In the genomic region with DNA sequence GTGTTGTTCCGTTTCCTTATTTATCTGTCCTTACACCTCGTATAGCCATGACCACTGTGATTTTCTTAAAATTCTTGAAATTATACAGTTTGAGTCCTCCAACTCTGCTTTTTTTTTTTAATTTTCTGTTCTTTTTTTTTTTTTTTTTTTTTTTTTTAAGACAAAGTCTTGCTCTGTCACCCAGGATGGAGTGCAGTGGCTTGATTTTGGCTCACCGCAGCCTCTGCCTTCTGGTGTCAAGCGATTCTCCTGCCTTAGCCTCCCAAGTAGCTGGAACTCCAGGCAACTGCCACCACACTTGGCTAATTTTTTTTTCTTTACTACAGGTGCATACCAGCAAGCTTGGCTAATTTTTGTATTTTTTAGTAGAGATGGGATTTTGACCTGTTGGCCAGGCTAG, we compare ENCODE assay signal across 8 cellular contexts.
"Had no signal": no experiment of that assay in that cellular context is flagged by ENCODE, and none has a peak within 500 bp of the region (broad histone marks: within the 10 kb centered on the region; RNA-seq: fewer than 3 reads in every experiment).

No MANE protein-coding gene starts in this region.

- H3K27ac Mint-ChIP-seq: GM23338, HFFc6, IgD-negative memory B cell had no signal

- H3K9me3 Mint-ChIP-seq: GM23338, H9, HFFc6, IgD-negative memory B cell had no signal

- H3K4me3 Mint-ChIP-seq: GM23338, H9, HFFc6 had no signal

- H2AFZ ChIP-seq: GM23338 had no signal

- DNase-seq: H9, HCEC 1CT, HFFc6, KBM-7 had no signal

- H3K27me3 Mint-ChIP-seq: IgD-negative memory B cell had no signal

- H3K4me1 Mint-ChIP-seq: GM23338, H9 had no signal

- H3K4me3 ChIP-seq: GM23338 had no signal

- ATAC-seq: GM23338, HepG2 had no signal

- H3K4me2 ChIP-seq: GM23338 had no signal

- H3K27ac ChIP-seq: HL-60 had no signal
